In the genomic region with DNA sequence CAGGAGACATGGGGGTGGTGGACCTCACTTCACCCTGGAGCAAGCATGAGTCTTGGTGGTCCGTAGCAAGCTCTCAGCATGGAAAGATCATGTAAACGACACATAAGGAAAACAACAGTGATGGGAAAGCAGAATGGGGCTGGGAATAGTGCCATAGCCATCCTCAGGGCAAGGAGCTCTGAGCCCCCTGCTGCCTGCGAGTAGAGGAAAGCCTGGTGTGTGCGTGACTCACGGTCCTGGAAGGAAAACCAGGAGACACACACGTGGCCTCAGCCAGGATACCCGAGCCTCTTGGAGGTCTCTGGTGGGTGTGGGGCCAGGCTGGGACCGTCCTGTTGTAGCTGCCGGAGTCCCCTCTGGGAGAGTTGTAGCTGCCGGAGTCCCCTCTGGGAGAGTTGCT, we compare ENCODE assay signal across 21 cellular contexts. TPM values are rescaled to one million over a fixed set of nuclear protein-coding genes. Genes with fewer than 3 reads are reported as not detected.
DNase-seq lines count a peak whose midpoint lies in the region; ATAC-seq and TF ChIP-seq lines count a peak whose summit lies in the region.
"Had no signal": no experiment of that assay in that cellular context is flagged by ENCODE, and none has a peak within 500 bp of the region (broad histone marks: within the 10 kb centered on the region; RNA-seq: fewer than 3 reads in every experiment).

No MANE protein-coding gene starts in this region.

- H3K4me2 ChIP-seq in OCI-LY7 (ENCODE audit: low read length) = no peak overlapping the region

- H3K27ac ChIP-seq in OCI-LY7 (ENCODE audit: low read depth, low read length, poor library complexity, severe bottlenecking) = no peak overlapping the region

- no peak overlapping the region for H3K4me3 ChIP-seq in OCI-LY7 (ENCODE audit: low read depth, low read length, poor library complexity, severe bottlenecking)
- H3K4me3 ChIP-seq: gastrocnemius medialis had no signal

- POLR2A ChIA-PET in OCI-LY7 (lab: Charles Lee) = no interaction called here

- no peaks in the 10 kb centered on the region for H3K36me3 Mint-ChIP-seq in glutamatergic neuron (ENCODE audit: unreplicated experiment)
- no peaks in the 10 kb centered on the region for H3K36me3 Mint-ChIP-seq in osteocyte (ENCODE audit: unreplicated experiment)
- no peaks in the 10 kb centered on the region for H3K36me3 Mint-ChIP-seq in T-helper 17 cell (ENCODE audit: low read depth)

- no TSS peak for BruUV-seq in OCI-LY7 (replicated peaks; lab: Mats Ljungman, UMichigan)

- CTCF ChIA-PET in OCI-LY7 (lab: Charles Lee; ENCODE audit: unreplicated experiment) = no interaction called here

- peaks cover 7% of the 10 kb centered on the region for H3K4me1 ChIP-seq in OCI-LY7 (ENCODE audit: insufficient read depth, low read length, poor library complexity, severe bottlenecking)
- H3K4me1 ChIP-seq: gastrocnemius medialis had no signal

- H3K27ac Mint-ChIP-seq in glutamatergic neuron (ENCODE audit: unreplicated experiment) (no peak overlapping the region), osteocyte (ENCODE audit: unreplicated experiment) (peak overlapping the region; percentile 85), T-helper 17 cell (no peak overlapping the region)
- H3K27ac Mint-ChIP-seq: activated T-helper 17 cell treated with anti-CD3 and anti-CD28 coated beads, Interleukin-2, amount 50 U/mL, for 72 hours; B cell had no signal

- H3K27me3 Mint-ChIP-seq in glutamatergic neuron (ENCODE audit: unreplicated experiment) (peaks cover 10% of the 10 kb centered on the region), osteocyte (ENCODE audit: unreplicated experiment) (peaks cover 2% of the 10 kb centered on the region), T-helper 17 cell (peaks cover 11% of the 10 kb centered on the region)

- intact Hi-C loops in OCI-LY7 (cut with micrococcal nuclease; ENCODE audit: unreplicated experiment) = no loop called here

- no peak overlapping the region for H2AFZ ChIP-seq in OCI-LY7 (ENCODE audit: low read length)

- DNase-seq in EL = peak; percentile 30
- DNase-seq in RPMI7951 (ENCODE audit: low read depth) = peak; percentile 42
- peak; percentile 12 for DNase-seq in glutamatergic neuron
- DNase-seq in osteocyte (ENCODE audit: extremely low spot score, unreplicated experiment) = peak; percentile 87
- DNase-seq in T-helper 17 cell = no peak
- no peak for DNase-seq in OCI-LY7 (ENCODE audit: low spot score)
- DNase-seq in activated naive CD4-positive, alpha-beta T cell treated with anti-CD3 and anti-CD28 coated beads, Interleukin-2, amount 50 U/mL, for 16 hours = no peak
- DNase-seq: activated CD4-positive, alpha-beta T cell treated with anti-CD3 and anti-CD28 coated beads for 4 hours; anterior cingulate cortex; effector memory CD4-positive, alpha-beta T cell; gastrocnemius medialis; Karpas-422; NCI-H146; NCI-H510A had no signal

- H3K4me1 Mint-ChIP-seq in glutamatergic neuron (ENCODE audit: low read depth, unreplicated experiment) (peaks cover 2% of the 10 kb centered on the region), osteocyte (ENCODE audit: unreplicated experiment) (peaks cover 14% of the 10 kb centered on the region), T-helper 17 cell (no peaks in the 10 kb centered on the region)
- H3K4me1 Mint-ChIP-seq: activated T-helper 17 cell treated with anti-CD3 and anti-CD28 coated beads, Interleukin-2, amount 50 U/mL, for 72 hours had no signal

- H3K9me2 ChIP-seq in OCI-LY7 (ENCODE audit: insufficient read depth, low read length) = no peaks in the 10 kb centered on the region

- H3K36me3 ChIP-seq in OCI-LY7 (ENCODE audit: insufficient read depth, low read length) = no peaks in the 10 kb centered on the region
- H3K36me3 ChIP-seq: gastrocnemius medialis had no signal

- H4K20me1 ChIP-seq in OCI-LY7 (ENCODE audit: insufficient read depth, low read length) = no peaks in the 10 kb centered on the region

- TF ChIP-seq CTCF in glutamatergic neuron (IDR thresholded peaks at IDR 0.05; ENCODE audit: partially characterized antibody, unreplicated experiment) (no peak), osteocyte (IDR thresholded peaks at IDR 0.05) (no peak), OCI-LY7 (conservative IDR thresholded peaks at IDR 0.05; ENCODE audit: low read length) (no peak)

- H3K4me3 Mint-ChIP-seq in glutamatergic neuron (ENCODE audit: unreplicated experiment) = no peak overlapping the region
- H3K4me3 Mint-ChIP-seq in osteocyte (ENCODE audit: unreplicated experiment) = peak overlapping the region; percentile 33
- H3K4me3 Mint-ChIP-seq in T-helper 17 cell = no peak overlapping the region
- H3K4me3 Mint-ChIP-seq: activated T-helper 17 cell treated with anti-CD3 and anti-CD28 coated beads, Interleukin-2, amount 50 U/mL, for 72 hours; B cell had no signal

- no peak for ATAC-seq in activated CD4-positive, CD25-positive, alpha-beta regulatory T cell treated with anti-CD3 and anti-CD28 coated beads, Interleukin-2, amount 50 U/mL, for 24 hours
- ATAC-seq in T-helper 17 cell = no peak
- ATAC-seq: activated T-helper 17 cell treated with anti-CD3 and anti-CD28 coated beads, Interleukin-2, amount 50 U/mL, for 72 hours; gastrocnemius medialis; HCT116; Panc1 had no signal

- peaks cover 13% of the 10 kb centered on the region for H3K9me3 Mint-ChIP-seq in glutamatergic neuron (ENCODE audit: unreplicated experiment)
- peaks cover 6% of the 10 kb centered on the region for H3K9me3 Mint-ChIP-seq in osteocyte (ENCODE audit: unreplicated experiment)
- H3K9me3 Mint-ChIP-seq: activated T-helper 17 cell treated with anti-CD3 and anti-CD28 coated beads, Interleukin-2, amount 50 U/mL, for 72 hours had no signal

- H3K9me3 ChIP-seq in T-helper 17 cell (ENCODE audit: control insufficient read depth, low read length, poor library complexity, severe bottlenecking) (no peaks in the 10 kb centered on the region), OCI-LY7 (ENCODE audit: low read length) (no peaks in the 10 kb centered on the region)
- H3K9me3 ChIP-seq: gastrocnemius medialis had no signal

- H3K79me2 ChIP-seq in OCI-LY7 (ENCODE audit: insufficient read depth, low read depth, low read length) = no peaks in the 10 kb centered on the region

RNA-seq across cellular contexts. Expression of a gene that starts 12.4 kb away (rescaled TPM):
- total RNA-seq in RPMI7951 (2014; rRNA removed; shearing (Covaris generic)) = 0.10 and 0.12 TPM in 2 replicates
- total RNA-seq in glutamatergic neuron (ENCODE audit: unreplicated experiment) = 20.4 TPM
- total RNA-seq in osteocyte = 4.7 and 4.8 TPM in 2 replicates
- under 1 TPM in 1 of 2 donors, not detected in 1; 0.07 TPM for total RNA-seq in T-helper 17 cell
- total RNA-seq in OCI-LY7 (2014; rRNA removed; shearing (Covaris generic)) = not detected in 2 replicates
- 0.07 and 0.15 TPM in 2 replicates for total RNA-seq in OCI-LY7 (2022)
- total RNA-seq: B cell had no signal

RNA-seq across cellular contexts. Expression of a gene that starts 53.0 kb away (rescaled TPM):
- total RNA-seq in RPMI7951 (2014; rRNA removed; shearing (Covaris generic)) = not detected in 2 replicates
- not detected for total RNA-seq in glutamatergic neuron (ENCODE audit: unreplicated experiment)
- not detected in 2 replicates for total RNA-seq in osteocyte
- not detected for total RNA-seq in T-helper 17 cell
- total RNA-seq in OCI-LY7 (2014; rRNA removed; shearing (Covaris generic)) = not detected in 2 replicates
- not detected in 2 replicates for total RNA-seq in OCI-LY7 (2022)
- total RNA-seq: activated T-helper 17 cell treated with anti-CD3 and anti-CD28 coated beads, Interleukin-2, amount 50 U/mL, for 72 hours; B cell; gastrocnemius medialis; T-helper 2 cell treated with Interferon-gamma antibody and Interleukin-4, amounts not matched to agents 100 ng/mL and 5 ng/mL, for 36 hours; temporal lobe had no signal

RNA-seq across cellular contexts. Expression of a gene that starts 57.0 kb away (rescaled TPM):
- 8.1 and 14.5 TPM in 2 replicates for total RNA-seq in RPMI7951 (2014; rRNA removed; shearing (Covaris generic))
- total RNA-seq in glutamatergic neuron (ENCODE audit: unreplicated experiment) (65.7 TPM), osteocyte (43.5 and 44.0 TPM in 2 replicates), T-helper 17 cell (10 to 100 TPM; 59.4 to 64.0 TPM), OCI-LY7 (2022) (34.4 and 34.8 TPM in 2 replicates)
- 20.1 and 31.6 TPM in 2 replicates for total RNA-seq in OCI-LY7 (2014; rRNA removed; shearing (Covaris generic))

Comparison
In these comparisons a context has a peak if more than half of its experiments do, and no peak if none do; other contexts are left out.
1. DNase-seq: peak in EL (single experiment), RPMI7951 (single experiment), glutamatergic neuron (single experiment) and osteocyte (single experiment); none in T-helper 17 cell (0 of 3), OCI-LY7 (single experiment) and activated naive CD4-positive, alpha-beta T cell treated with anti-CD3 and anti-CD28 coated beads, Interleukin-2, amount 50 U/mL, for 16 hours (single experiment).